In genomic region chr1:63592536-63593302, GRCh38 we compare ENCODE assay signal across 8 cellular contexts. TPM values are rescaled to one million over a fixed set of nuclear protein-coding genes. Genes with fewer than 3 reads are reported as not detected.
DNase-seq lines count a peak whose midpoint lies in the region; ATAC-seq and TF ChIP-seq lines count a peak whose summit lies in the region.

No MANE protein-coding gene starts in this region.

- H3K9ac ChIP-seq in PC-3 (ENCODE audit: low read length) = peak overlapping the region; percentile 66

- peak overlapping the region; percentile 79 for H3K27ac ChIP-seq in PC-3 (ENCODE audit: low read length)

- DNase-seq in NCI-H2227 treated with DMSO at 0.1 percent for 48 hours (lab: John Stamatoyannopoulos, UW) (peak; percentile 40), NCI-H2227 (lab: John Stamatoyannopoulos, UW; ENCODE audit: unreplicated experiment) (no peak), PC-3 (peak; percentile 74), endothelial cell (ENCODE audit: low spot score) (no peak), neural crest cell (ENCODE audit: low read depth, low spot score) (no peak), SIG-M5 treated with dmso at 0.1 percent for 504 hours (lab: John Stamatoyannopoulos, UW; ENCODE audit: unreplicated experiment) (no peak), hepatic stellate cell (ENCODE audit: low spot score) (no peak)
- no peak for DNase-seq in activated CD4-positive, CD25-positive, alpha-beta regulatory T cell (lab: John Stamatoyannopoulos, UW)

- peak overlapping the region; percentile 97 for H3K4me3 ChIP-seq in PC-3 (ENCODE audit: low read length)

- H3K4me1 Mint-ChIP-seq in endothelial cell (ENCODE audit: unreplicated experiment) (no peaks in the 10 kb centered on the region), neural crest cell (peaks cover 4% of the 10 kb centered on the region)

- H3K36me3 Mint-ChIP-seq in endothelial cell (ENCODE audit: low read depth, unreplicated experiment) (no peaks in the 10 kb centered on the region), neural crest cell (ENCODE audit: low read depth) (no peaks in the 10 kb centered on the region)

- no peaks in the 10 kb centered on the region for H3K9me2 ChIP-seq in PC-3 (replicated peaks; ENCODE audit: low read length)

- no peak for ATAC-seq in PC-3

- H4K20me1 ChIP-seq in PC-3 (ENCODE audit: low read length) = peaks cover 9% of the 10 kb centered on the region; the same call in 1 of the 2 replicates

- intact Hi-C loops in PC-3 (cut with micrococcal nuclease) = no loop called here

- peaks cover 26% of the 10 kb centered on the region for H3K4me1 ChIP-seq in PC-3 (ENCODE audit: insufficient read depth, low read length)

- POLR2A ChIA-PET in PC-3 (lab: Charles Lee; ENCODE audit: unreplicated experiment) = interaction anchor here (0.6 kb wide), 1 partner anchor 781 kb away, joined by 3 read pairs; no protein-coding TSS in a partner anchor

- peaks cover 59% of the 10 kb centered on the region for H3K79me2 ChIP-seq in PC-3 (ENCODE audit: low read length)

- H3K27ac Mint-ChIP-seq in endothelial cell (ENCODE audit: unreplicated experiment) (no peak overlapping the region), neural crest cell (ENCODE audit: unreplicated experiment) (no peak overlapping the region)

- H3K27me3 ChIP-seq in PC-3 (ENCODE audit: low read length) = no peaks in the 10 kb centered on the region

- H3K9me3 Mint-ChIP-seq in endothelial cell (ENCODE audit: unreplicated experiment) = no peaks in the 10 kb centered on the region
- H3K9me3 Mint-ChIP-seq in neural crest cell = no peaks in the 10 kb centered on the region

- peak overlapping the region; percentile 95 for H2AFZ ChIP-seq in PC-3 (ENCODE audit: low read length)

- TF ChIP-seq CTCF in PC-3 (conservative IDR thresholded peaks at IDR 0.05; ENCODE audit: low read depth, low read length) = no peak
- no peak for TF ChIP-seq CTCF in endothelial cell (IDR thresholded peaks at IDR 0.05; ENCODE audit: unreplicated experiment)
- no peak for TF ChIP-seq CTCF in neural crest cell (conservative IDR thresholded peaks at IDR 0.05)

- H3K4me3 Mint-ChIP-seq in endothelial cell (ENCODE audit: unreplicated experiment) (peak overlapping the region; percentile 91), neural crest cell (peak overlapping the region; percentile 98)

- H3K27me3 Mint-ChIP-seq in endothelial cell (ENCODE audit: unreplicated experiment) = peaks cover 2% of the 10 kb centered on the region
- H3K27me3 Mint-ChIP-seq in neural crest cell (ENCODE audit: low read depth) = no peaks in the 10 kb centered on the region

- H3K4me2 ChIP-seq in PC-3 (ENCODE audit: low read length) = peak overlapping the region; percentile 89

- no peaks in the 10 kb centered on the region for H3K9me3 ChIP-seq in PC-3 (ENCODE audit: low read length)

- CTCF ChIA-PET in PC-3 (lab: Charles Lee) = no interaction called here

- no peaks in the 10 kb centered on the region for H3K36me3 ChIP-seq in PC-3 (ENCODE audit: low read depth, low read length)

- H3F3A ChIP-seq in PC-3 (ENCODE audit: low read length, unreplicated experiment) = no peaks in the 10 kb centered on the region

- TSS peak; percentile 45 for BruUV-seq in PC-3 (replicated peaks; lab: Mats Ljungman, UMichigan)

RNA-seq across cellular contexts. Expression of gene PGM1, which starts 0.5 kb away (rescaled TPM):
- total RNA-seq in PC-3 (2014; rRNA removed) (124 and 132 TPM in 2 replicates), endothelial cell (ENCODE audit: unreplicated experiment) (30.6 TPM), neural crest cell (35.3 and 37.1 TPM in 2 replicates)

Comparison
In these comparisons a context has a peak if more than half of its experiments do, and no peak if none do; other contexts are left out.
1. DNase-seq: peak in NCI-H2227 treated with DMSO at 0.1 percent for 48 hours (single experiment) and PC-3 (single experiment); none in NCI-H2227 (single experiment), endothelial cell (single experiment), neural crest cell (single experiment), activated CD4-positive, CD25-positive, alpha-beta regulatory T cell (0 of 4), SIG-M5 treated with dmso at 0.1 percent for 504 hours (single experiment) and hepatic stellate cell (single experiment).